ENCODE assay signal across 8 cellular contexts in the genomic region with DNA sequence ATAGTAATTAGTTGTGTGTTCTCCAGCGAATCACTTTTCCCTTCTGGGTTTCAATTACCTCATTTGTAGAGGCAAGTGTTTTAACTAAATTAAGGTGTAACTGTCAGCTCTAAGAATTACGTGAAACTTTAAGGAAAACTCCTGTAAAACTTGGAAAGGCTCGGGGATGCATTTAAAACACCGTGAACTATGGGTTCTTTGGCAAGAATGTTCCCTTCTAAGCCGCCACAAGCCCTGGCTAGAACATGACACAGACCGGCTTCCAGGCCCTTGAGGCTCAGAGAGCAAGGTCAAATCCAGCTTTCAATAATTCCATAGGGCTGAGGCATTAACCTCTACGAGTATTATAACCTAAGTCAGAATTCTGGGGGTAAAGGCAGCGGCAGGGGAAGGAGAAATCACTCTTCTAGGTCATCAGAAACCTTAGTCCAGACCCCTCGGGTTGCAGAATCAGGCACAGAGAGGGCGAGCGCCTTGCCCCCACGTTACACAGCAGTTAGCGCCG. TPM values are rescaled to one million over a fixed set of nuclear protein-coding genes. Genes with fewer than 3 reads are reported as not detected.
DNase-seq lines count a peak whose midpoint lies in the region; ATAC-seq and TF ChIP-seq lines count a peak whose summit lies in the region.

No MANE protein-coding gene starts in this region.

- no peak for TF ChIP-seq CTCF in CD8-positive, alpha-beta T cell (IDR thresholded peaks at IDR 0.05)
- TF ChIP-seq CTCF in astrocyte of the cerebellum (IDR thresholded peaks at IDR 0.05; ENCODE audit: low read depth, low read length, missing control alignments) (no peak), smooth muscle cell (IDR thresholded peaks at IDR 0.05; ENCODE audit: borderline replicate concordance, insufficient read depth, poor library complexity, severe bottlenecking) (no peak)

- H3K9me3 Mint-ChIP-seq in CD8-positive, alpha-beta T cell: no peaks in the 10 kb centered on the region

- DNase-seq in CD8-positive, alpha-beta T cell: no peak
- DNase-seq in astrocyte of the cerebellum (ENCODE audit: low read depth) (peak; percentile 5), smooth muscle cell (lab: John Stamatoyannopoulos, UW; ENCODE audit: unreplicated experiment) (no peak), retina (no peak)

- H2AFZ ChIP-seq in smooth muscle cell (ENCODE audit: low read depth): peak overlapping the region; percentile 100

- peak overlapping the region; percentile 93 for H3K4me3 Mint-ChIP-seq in CD8-positive, alpha-beta T cell

- H3K4me1 Mint-ChIP-seq in CD8-positive, alpha-beta T cell (ENCODE audit: low read depth): peaks cover 43% of the 10 kb centered on the region

- CTCF ChIA-PET in CD8-positive, alpha-beta T cell (lab: Charles Lee): interaction anchor here (0.8 to 1.2 kb wide), 2 partner anchors 8 to 88 kb away, joined by 3 read pairs; partner anchors contain the start of gene DGKH

- ATAC-seq in CD8-positive, alpha-beta T cell: peak; percentile 5
- peak; percentile 27 for ATAC-seq in GM19463 (IDR thresholded peaks at IDR 0.05; ENCODE audit: unreplicated experiment)
- no peak for ATAC-seq in GM21528 (IDR thresholded peaks at IDR 0.05; ENCODE audit: low FRiP score, unreplicated experiment)

- H4K20me1 ChIP-seq in smooth muscle cell (ENCODE audit: low read depth): no peaks in the 10 kb centered on the region

- no peaks in the 10 kb centered on the region for H3K27me3 Mint-ChIP-seq in CD8-positive, alpha-beta T cell (ENCODE audit: low read depth)

- no peaks in the 10 kb centered on the region for H3K36me3 ChIP-seq in CD8-positive, alpha-beta T cell (ENCODE audit: insufficient read depth, low read length)
- H3K36me3 ChIP-seq in HUES64 (ENCODE audit: insufficient read depth, low read length) (no peaks in the 10 kb centered on the region), iPS-18a (ENCODE audit: control insufficient read depth, low read depth, low read length) (no peaks in the 10 kb centered on the region), smooth muscle cell (ENCODE audit: low read depth) (no peaks in the 10 kb centered on the region)

- H3F3A ChIP-seq in smooth muscle cell (ENCODE audit: low read depth): no peaks in the 10 kb centered on the region

- no peaks in the 10 kb centered on the region for H3K9me3 ChIP-seq in CD8-positive, alpha-beta T cell (ENCODE audit: low read length)
- no peaks in the 10 kb centered on the region for H3K9me3 ChIP-seq in HUES64 (ENCODE audit: insufficient read depth, low read depth, low read length)
- H3K9me3 ChIP-seq in iPS-18a (ENCODE audit: control insufficient read depth, low read depth, low read length): no peaks in the 10 kb centered on the region
- no peaks in the 10 kb centered on the region for H3K9me3 ChIP-seq in smooth muscle cell (replicated peaks; ENCODE audit: low read depth)

- peak overlapping the region; percentile 89 for H3K4me2 ChIP-seq in smooth muscle cell

- peak overlapping the region; percentile 97 for H3K27ac Mint-ChIP-seq in CD8-positive, alpha-beta T cell

- intact Hi-C loops in CD8-positive, alpha-beta T cell (cut with DNase I, micrococcal nuclease): loop anchor here (2.0 to 5.0 kb wide), 6 partner anchors 43 to 697 kb away; partner anchors contain the start of genes AKAP11 (in 2 of the 2), DGKH (in 1 of the 2) and MTRF1 (in 1 of the 2)

- peaks cover 40% of the 10 kb centered on the region for H3K79me2 ChIP-seq in smooth muscle cell (ENCODE audit: low read depth)

- H3K27ac ChIP-seq in CD8-positive, alpha-beta T cell (ENCODE audit: low read depth, low read length): peak overlapping the region; percentile 59
- H3K27ac ChIP-seq in HUES64 (ENCODE audit: low read depth, low read length) (peak overlapping the region; percentile 68), iPS-18a (ENCODE audit: low read length) (no peak overlapping the region), smooth muscle cell (ENCODE audit: low read depth) (peak overlapping the region; percentile 52)

- H3K27me3 ChIP-seq in CD8-positive, alpha-beta T cell (ENCODE audit: insufficient read depth, low read length): no peaks in the 10 kb centered on the region
- H3K27me3 ChIP-seq in HUES64 (ENCODE audit: insufficient read depth, low read length) (peaks cover 6% of the 10 kb centered on the region; the same call in 1 of the 2 replicates), iPS-18a (ENCODE audit: control insufficient read depth, insufficient read depth, low read length) (no peaks in the 10 kb centered on the region), smooth muscle cell (ENCODE audit: low read depth) (no peaks in the 10 kb centered on the region)

- POLR2A ChIA-PET in CD8-positive, alpha-beta T cell (lab: Charles Lee): interaction anchor here (1.3 to 2.1 kb wide), 7 partner anchors 11 to 312 kb away, joined by 3 to 4 read pairs (median 4); no protein-coding TSS in a partner anchor

- WGBS in HUES64: 11% methylated on average over 14 of the region's 14 CpGs
- 2% methylated on average over 14 of the region's 14 CpGs for WGBS in smooth muscle cell (ENCODE audit: low lambda C conversion rate)

- H3K36me3 Mint-ChIP-seq in CD8-positive, alpha-beta T cell: peaks cover 7% of the 10 kb centered on the region

- H3K4me3 ChIP-seq in CD8-positive, alpha-beta T cell (ENCODE audit: low read depth, low read length): peak overlapping the region; percentile 67
- H3K4me3 ChIP-seq in HUES64 (ENCODE audit: low read length) (peak overlapping the region; percentile 71), astrocyte of the cerebellum (ENCODE audit: low read depth, low read length) (peak overlapping the region; percentile 71), iPS-18a (ENCODE audit: low read length) (peak overlapping the region; percentile 68), smooth muscle cell (peak overlapping the region; percentile 79)

- H3K4me1 ChIP-seq in CD8-positive, alpha-beta T cell (ENCODE audit: insufficient read depth, low read length): peaks cover 32% of the 10 kb centered on the region
- H3K4me1 ChIP-seq in HUES64 (ENCODE audit: insufficient read depth, low read length): peaks cover 13% of the 10 kb centered on the region; the same call in 1 of the 2 replicates
- H3K4me1 ChIP-seq in iPS-18a (ENCODE audit: control insufficient read depth, low read depth, low read length): peaks cover 4% of the 10 kb centered on the region
- peaks cover 8% of the 10 kb centered on the region for H3K4me1 ChIP-seq in smooth muscle cell (ENCODE audit: low read depth)

- in situ Hi-C loops in astrocyte of the cerebellum (cut with HindIII; ENCODE audit: low sequenced_read_pairs): no loop called here

- H3K9ac ChIP-seq in HUES64 (ENCODE audit: low read depth, low read length) (peak overlapping the region; percentile 82), iPS-18a (ENCODE audit: low read length) (peak overlapping the region; percentile 62), smooth muscle cell (ENCODE audit: low read depth) (peak overlapping the region; percentile 60)

RNA-seq across cellular contexts. Expression of gene VWA8, which starts 0.7 kb away (rescaled TPM):
- 10 to 100 TPM; 16.3 to 16.5 TPM for total RNA-seq in CD8-positive, alpha-beta T cell
- polyA plus RNA-seq in HUES64 (2013, experiment 1 of 2): 10.0 TPM
- polyA plus RNA-seq in HUES64 (2013, experiment 2 of 2): 10.5 TPM
- total RNA-seq in smooth muscle cell: 14.4 and 17.2 TPM in 2 replicates
- 2.6 and 3.6 TPM in 2 replicates for polyA plus RNA-seq in smooth muscle cell
